8 cellular contexts compared by ENCODE assay signal in the genomic region with DNA sequence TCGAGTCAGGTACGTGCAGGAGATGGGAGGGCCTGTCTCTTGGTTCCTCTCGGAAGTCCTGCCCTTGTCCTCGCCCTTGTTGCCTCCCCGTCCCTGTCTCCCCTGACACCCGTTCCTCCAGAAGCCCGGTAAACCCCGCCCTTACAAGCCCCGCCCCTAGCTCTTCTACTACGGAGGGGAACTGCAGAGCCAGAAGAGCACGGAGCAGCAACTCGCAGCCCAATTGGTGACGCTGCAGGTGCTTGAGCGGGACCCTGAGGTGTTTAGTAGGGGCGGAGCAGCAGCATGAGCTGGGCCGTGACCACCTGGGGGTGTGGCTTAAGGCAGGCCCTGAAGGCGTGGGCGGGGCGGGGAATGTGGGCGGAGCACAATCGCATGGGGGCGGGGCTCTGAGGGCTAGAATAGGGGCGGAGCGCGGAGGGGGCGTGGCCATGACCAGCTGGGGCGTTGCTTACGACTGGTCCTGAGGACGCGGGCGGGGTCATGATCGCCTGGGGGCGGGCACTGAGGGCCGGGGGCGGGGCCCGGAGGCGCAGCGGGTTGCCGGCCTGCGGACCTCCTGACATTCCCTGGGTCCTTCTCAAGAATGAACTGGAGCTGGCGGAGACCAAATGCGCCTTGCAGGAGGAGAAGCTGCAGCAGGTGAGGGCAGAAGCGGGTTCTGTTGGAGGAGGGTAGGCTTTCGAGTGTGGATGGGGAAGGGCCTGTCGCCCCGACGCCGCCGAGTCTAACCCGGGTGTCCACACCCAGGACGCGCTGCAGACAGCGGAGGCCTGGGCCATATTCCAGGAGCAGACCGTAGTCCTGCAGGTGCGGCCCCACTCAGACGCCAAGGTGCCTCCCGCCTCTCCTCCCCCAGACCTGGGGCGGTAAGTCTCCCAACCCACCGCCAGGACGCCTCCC. TPM values are rescaled to one million over a fixed set of nuclear protein-coding genes. Genes with fewer than 3 reads are reported as not detected.
DNase-seq lines count a peak whose midpoint lies in the region; ATAC-seq, FAIRE-seq and TF ChIP-seq lines count a peak whose summit lies in the region.
"Not testable (repeated sequence)": the region's sequence is repeated elsewhere in the genome, so short reads cannot be mapped to it uniquely, and the experiment has no call there.

No MANE protein-coding gene starts in this region.

- H3K4me1 Mint-ChIP-seq in astrocyte (ENCODE audit: low read depth, unreplicated experiment), result not testable (repeated sequence)

- not testable (repeated sequence) for H3K36me3 Mint-ChIP-seq in astrocyte (ENCODE audit: low read depth, unreplicated experiment)

- H3K36me3 ChIP-seq in astrocyte (ENCODE audit: insufficient read depth, low read length), result not testable (repeated sequence)

- H3K27ac ChIP-seq in astrocyte (ENCODE audit: low read depth, low read length), result not testable (repeated sequence)

- H3K4me3 Mint-ChIP-seq in astrocyte (ENCODE audit: unreplicated experiment), result peak overlapping the region; percentile 82

- peak overlapping the region; percentile 83 for H3K27ac Mint-ChIP-seq in astrocyte (ENCODE audit: unreplicated experiment)

- TF ChIP-seq CTCF in astrocyte (IDR thresholded peaks at IDR 0.05; ENCODE audit: insufficient read depth, low read depth, low read length); omental fat pad (IDR thresholded peaks at IDR 0.05): not testable (repeated sequence)

- FAIRE-seq in astrocyte (lab: Jason Lieb, UNC), result not testable (repeated sequence)

- H3K9me3 Mint-ChIP-seq in astrocyte (ENCODE audit: unreplicated experiment), result not testable (repeated sequence)

- H3K27me3 ChIP-seq in astrocyte (ENCODE audit: insufficient read depth, low read length), result not testable (repeated sequence)

- intact Hi-C loops in Right ventricle myocardium superior (cut with DNase I), result not testable (repeated sequence)

- H4K20me1 ChIP-seq in astrocyte (ENCODE audit: insufficient read depth, low read length), result not testable (repeated sequence)

- H3K79me2 ChIP-seq in astrocyte (ENCODE audit: insufficient read depth, low read length), result not testable (repeated sequence)

- not testable (repeated sequence) for H3K4me1 ChIP-seq in astrocyte (ENCODE audit: insufficient read depth, low read length)

- not testable (repeated sequence) for H3K9me3 ChIP-seq in astrocyte (ENCODE audit: insufficient read depth, low read depth, low read length)

- H3K27me3 Mint-ChIP-seq in astrocyte (ENCODE audit: low read depth, unreplicated experiment), result not testable (repeated sequence)

- H3K9ac ChIP-seq in astrocyte (ENCODE audit: low read length), result not testable (repeated sequence)

- peak; percentile 83 for DNase-seq in Daoy (ENCODE audit: low read depth)
- DNase-seq in activated CD4-positive, CD25-positive, alpha-beta regulatory T cell treated with anti-CD3 and anti-CD28 coated beads, Interleukin-2, amount 50 U/mL, for 16 hours (ENCODE audit: low read depth, low spot score), result peak; percentile 83
- DNase-seq in astrocyte (ENCODE audit: low read depth), result peak; percentile 59
- DNase-seq in Right ventricle myocardium superior, result peak; percentile 96
- peak; percentile 93 for DNase-seq in omental fat pad (ENCODE audit: low spot score)
- peak; percentile 80 to 89 for DNase-seq in stimulated activated CD8-positive, alpha-beta memory T cell treated with anti-CD3 and anti-CD28 coated beads, Interleukin-4, amount 100 ng/mL, for 4 hours (ENCODE audit: low read depth in 2 of 2, low spot score in 1 of 2)

- not testable (repeated sequence) for H2AFZ ChIP-seq in astrocyte (ENCODE audit: low read depth, low read length)

- H3K4me2 ChIP-seq in astrocyte (ENCODE audit: low read length), result peak overlapping the region; percentile 69

- H3K4me3 ChIP-seq in astrocyte (ENCODE audit: insufficient read depth, low read depth, low read length), result peak overlapping the region; percentile 37

- peak; percentile 90 for ATAC-seq in GM21723 (IDR thresholded peaks at IDR 0.05; ENCODE audit: unreplicated experiment)
- ATAC-seq in HG03565 (IDR thresholded peaks at IDR 0.05; ENCODE audit: unreplicated experiment), result peak; percentile 68
- ATAC-seq in Right ventricle myocardium superior (ENCODE audit: poor library complexity), result peak; percentile 97
- peak; percentile 93 for ATAC-seq in omental fat pad (ENCODE audit: low FRiP score)

RNA-seq across cellular contexts. Expression of gene TMEM191C, which starts 1.3 kb away (rescaled TPM):
- 0.51 TPM in 1 of 2 replicates, not detected in the other for total RNA-seq in Daoy (2014; rRNA removed; shearing (Covaris generic))
- total RNA-seq in astrocyte, result 2.8 and 3.4 TPM in 2 replicates
- total RNA-seq in Right ventricle myocardium superior, result 0.65 TPM
- total RNA-seq in omental fat pad, result 1 to 10 TPM in 2 of 4 donors, under 1 TPM in 2; 0.31 to 3.8 (median 0.87) TPM

RNA-seq across cellular contexts. Expression of gene HIC2, which starts 51.3 kb away (rescaled TPM):
- 2.4 and 3.0 TPM in 2 replicates for total RNA-seq in Daoy (2014; rRNA removed; shearing (Covaris generic))
- total RNA-seq in astrocyte (20.2 and 21.4 TPM in 2 replicates), Right ventricle myocardium superior (1.4 TPM), omental fat pad (1 to 10 TPM; 4.4 to 9.2 (median 5.6) TPM)
